8 cellular contexts compared by ENCODE assay signal in the genomic region with DNA sequence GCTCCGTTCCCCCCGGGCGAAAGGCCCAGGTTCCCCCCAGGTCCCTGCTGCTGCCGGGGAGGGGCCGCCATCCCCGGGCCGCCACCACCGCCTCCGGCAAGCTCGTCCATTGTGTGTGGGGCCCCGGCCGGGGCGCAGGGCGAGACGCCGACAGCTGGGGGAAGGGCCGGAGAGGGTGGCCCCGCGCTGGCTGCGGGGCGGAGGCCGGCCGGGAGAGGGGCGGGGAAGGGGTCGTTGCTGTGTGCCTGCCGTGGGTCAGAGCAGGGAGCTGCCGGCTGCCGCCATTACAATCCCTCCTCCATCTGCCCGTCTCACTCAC. TPM values are rescaled to one million over a fixed set of nuclear protein-coding genes. Genes with fewer than 3 reads are reported as not detected.
DNase-seq lines count a peak whose midpoint lies in the region; ATAC-seq and TF ChIP-seq lines count a peak whose summit lies in the region.

A gene with protein sequence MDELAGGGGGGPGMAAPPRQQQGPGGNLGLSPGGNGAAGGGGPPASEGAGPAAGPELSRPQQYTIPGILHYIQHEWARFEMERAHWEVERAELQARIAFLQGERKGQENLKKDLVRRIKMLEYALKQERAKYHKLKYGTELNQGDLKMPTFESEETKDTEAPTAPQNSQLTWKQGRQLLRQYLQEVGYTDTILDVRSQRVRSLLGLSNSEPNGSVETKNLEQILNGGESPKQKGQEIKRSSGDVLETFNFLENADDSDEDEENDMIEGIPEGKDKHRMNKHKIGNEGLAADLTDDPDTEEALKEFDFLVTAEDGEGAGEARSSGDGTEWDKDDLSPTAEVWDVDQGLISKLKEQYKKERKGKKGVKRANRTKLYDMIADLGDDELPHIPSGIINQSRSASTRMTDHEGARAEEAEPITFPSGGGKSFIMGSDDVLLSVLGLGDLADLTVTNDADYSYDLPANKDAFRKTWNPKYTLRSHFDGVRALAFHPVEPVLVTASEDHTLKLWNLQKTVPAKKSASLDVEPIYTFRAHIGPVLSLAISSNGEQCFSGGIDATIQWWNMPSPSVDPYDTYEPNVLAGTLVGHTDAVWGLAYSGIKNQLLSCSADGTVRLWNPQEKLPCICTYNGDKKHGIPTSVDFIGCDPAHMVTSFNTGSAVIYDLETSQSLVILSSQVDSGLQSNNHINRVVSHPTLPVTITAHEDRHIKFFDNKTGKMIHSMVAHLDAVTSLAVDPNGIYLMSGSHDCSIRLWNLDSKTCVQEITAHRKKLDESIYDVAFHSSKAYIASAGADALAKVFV (minus strand): TSS at position 304 of the 319 bp plus-strand sequence. CDS start 194 bp downstream, at position 110.

- CTCF ChIA-PET in CD8-positive, alpha-beta memory T cell (lab: Charles Lee), result interaction anchor here (0.8 to 2.0 kb wide), 8 partner anchors 18 to 184 kb away, joined by 3 to 7 read pairs (median 4); a partner anchor contains a TSS

- peak; percentile 62 for ATAC-seq in mucosa of descending colon
- ATAC-seq in aorta (ENCODE audit: low FRiP score), result no peak
- no peak for ATAC-seq in GM19324 (IDR thresholded peaks at IDR 0.05; ENCODE audit: low FRiP score, unreplicated experiment)

- peak within 1 kb of the TSS; percentile 79 for H3K27ac ChIP-seq in CD8-positive, alpha-beta memory T cell (ENCODE audit: low read depth, low read length)
- peak within 1 kb of the TSS; percentile 87 to 96 for H3K27ac ChIP-seq in aorta (ENCODE audit: low read depth in 1 of 2, low read length in 2 of 2)

- intact Hi-C loops in mucosa of descending colon (cut with DNase I, micrococcal nuclease), result no loop called here
- intact Hi-C loops in aorta (cut with DNase I), result loop anchor here (5.0 kb wide), 3 partner anchors 44 to 56 kb away; no protein-coding TSS in a partner anchor

- H3K36me3 Mint-ChIP-seq in CD8-positive, alpha-beta memory T cell, result peaks cover 0 to 24% (median 5%) of the 10 kb centered on the region in 3 donors

- no peaks in the 10 kb centered on the region for H3K27me3 Mint-ChIP-seq in CD8-positive, alpha-beta memory T cell

- WGBS in aorta, 2 donors, result 1% methylated on average over 16 to 29 of the region's 29 CpGs

- H3K4me3 Mint-ChIP-seq in CD8-positive, alpha-beta memory T cell, result peak within 1 kb of the TSS; percentile 93 to 100 (median 98)

- H3K4me3 ChIP-seq in CD8-positive, alpha-beta memory T cell (ENCODE audit: low read length), result peak within 1 kb of the TSS; percentile 78
- H3K4me3 ChIP-seq in mucosa of descending colon (peak within 1 kb of the TSS; percentile 96), aorta (ENCODE audit: low read length in 2 of 2) (peak within 1 kb of the TSS; percentile 50 to 93)

- TF ChIP-seq CTCF in mucosa of descending colon (IDR thresholded peaks at IDR 0.05), result no peak

- no peak for DNase-seq in CD8-positive, alpha-beta memory T cell
- DNase-seq in LHCN-M2 (ENCODE audit: low read depth) (no peak), dermis blood vessel endothelial cell (no peak), mucosa of descending colon (no peak), aorta (no peak), NCI-H524 (lab: John Stamatoyannopoulos, UW) (no peak), SHP77 treated with DMSO at 0.1 percent for 48 hours (lab: John Stamatoyannopoulos, UW) (no peak)

- no peaks in the 10 kb centered on the region for H3K9me3 ChIP-seq in CD8-positive, alpha-beta memory T cell (ENCODE audit: low read length)
- no peaks in the 10 kb centered on the region for H3K9me3 ChIP-seq in mucosa of descending colon
- no peaks in the 10 kb centered on the region for H3K9me3 ChIP-seq in aorta (ENCODE audit: control insufficient read depth, low read length)

- H3K27ac Mint-ChIP-seq in CD8-positive, alpha-beta memory T cell, result peak within 1 kb of the TSS; percentile 88 to 99 (median 98)

- POLR2A ChIA-PET in CD8-positive, alpha-beta memory T cell (lab: Charles Lee), result interaction anchor here (0.8 to 2.6 kb wide), 8 partner anchors 17 to 467 kb away, joined by 3 to 22 read pairs (median 4); a partner anchor contains a TSS

- no peaks in the 10 kb centered on the region for H3K36me3 ChIP-seq in CD8-positive, alpha-beta memory T cell (ENCODE audit: insufficient read depth, low read length)
- H3K36me3 ChIP-seq in mucosa of descending colon (ENCODE audit: low read depth) (no peaks in the 10 kb centered on the region), aorta (ENCODE audit: control insufficient read depth in 1 of 2, insufficient read depth in 2 of 2, low read length in 1 of 2) (no peaks in the 10 kb centered on the region)

- no peaks in the 10 kb centered on the region for H3K9me3 Mint-ChIP-seq in CD8-positive, alpha-beta memory T cell

- peaks cover 19% of the 10 kb centered on the region for H3K4me1 ChIP-seq in CD8-positive, alpha-beta memory T cell (ENCODE audit: insufficient read depth, low read length)
- peaks cover 14% of the 10 kb centered on the region for H3K4me1 ChIP-seq in mucosa of descending colon (ENCODE audit: low read depth)
- H3K4me1 ChIP-seq in aorta (ENCODE audit: control insufficient read depth in 1 of 2, insufficient read depth in 2 of 2, low read length in 2 of 2), result no peaks in the 10 kb centered on the region

- no peaks in the 10 kb centered on the region for H3K27me3 ChIP-seq in CD8-positive, alpha-beta memory T cell (ENCODE audit: insufficient read depth, low read length, poor library complexity, severe bottlenecking)
- no peaks in the 10 kb centered on the region for H3K27me3 ChIP-seq in aorta (ENCODE audit: control insufficient read depth in 1 of 2, insufficient read depth in 2 of 2, low read length in 1 of 2)

- H3K4me1 Mint-ChIP-seq in CD8-positive, alpha-beta memory T cell, result peaks cover 43 to 62% (median 50%) of the 10 kb centered on the region in 3 donors

RNA-seq across cellular contexts. Expression of the gene that starts here (rescaled TPM):
- 10 to 100 TPM; 20.0 to 20.9 TPM for total RNA-seq in CD8-positive, alpha-beta memory T cell
- 4.0 TPM for polyA plus RNA-seq in CD8-positive, alpha-beta memory T cell
- total RNA-seq in LHCN-M2 (2014; rRNA removed), result 32.1 and 39.0 TPM in 2 replicates
- polyA plus RNA-seq in LHCN-M2 (2012), result 9.7 TPM
- total RNA-seq in dermis blood vessel endothelial cell, result 56.4 and 62.3 TPM in 2 replicates
- 10 to 100 TPM; 46.0 to 61.9 (median 46.3) TPM for total RNA-seq in mucosa of descending colon
- total RNA-seq in aorta, result 10 to 100 TPM; 52.2 to 64.5 TPM
- polyA plus RNA-seq in aorta, result 10 to 100 TPM; 11.4 to 13.0 TPM

Comparison
In these comparisons a context has a peak if more than half of its experiments do, and no peak if none do; other contexts are left out.
1. intact Hi-C loops: an anchor here in aorta (5.0 kb wide); none called in mucosa of descending colon.